ENCODE assay signal across 24 cellular contexts in genomic region chr6:37788259-37788658, GRCh38. TPM values are rescaled to one million over a fixed set of nuclear protein-coding genes. Genes with fewer than 3 reads are reported as not detected.
DNase-seq lines count a peak whose midpoint lies in the region; ATAC-seq, FAIRE-seq and TF ChIP-seq lines count a peak whose summit lies in the region.
"Had no signal": no experiment of that assay in that cellular context is flagged by ENCODE, and none has a peak within 500 bp of the region (broad histone marks: within the 10 kb centered on the region; RNA-seq: fewer than 3 reads in every experiment).

No MANE protein-coding gene starts in this region.

- TF ChIP-seq CTCF in bronchial epithelial cell (IDR thresholded peaks at IDR 0.05; ENCODE audit: insufficient read depth, low read length, severe bottlenecking) (no peak), lower lobe of right lung (IDR thresholded peaks at IDR 0.05) (no peak)

- ATAC-seq in lower lobe of right lung: no peak
- no peak for ATAC-seq in T-cell (replicated peaks in 1 of 4)
- ATAC-seq: activated CD8-positive, alpha-beta memory T cell treated with anti-CD3 and anti-CD28 coated beads, Interleukin-2, amount 10 ng/mL, durations not matched to agents 7 days and 5 days; natural killer cell; stimulated activated naive B cell treated with anti-CD40 and anti-IgM and Interleukin-4, amounts not matched to agents 10 μg/mL and 1 μg/mL and 100 μg/mL, for 72 hours had no signal

- CTCF ChIA-PET in T-cell (lab: Charles Lee): interaction anchor here in 1 of 2 donors (0.6 kb wide), 1 partner anchor 462 kb away, joined by 8 read pairs; no protein-coding TSS in a partner anchor

- H3K36me3 Mint-ChIP-seq in T-cell: no peaks in the 10 kb centered on the region
- H3K36me3 Mint-ChIP-seq: activated CD8-positive, alpha-beta memory T cell treated with anti-CD3 and anti-CD28 coated beads, Interleukin-2, amount 10 ng/mL, durations not matched to agents 7 days and 5 days; activated naive CD4-positive, alpha-beta T cell treated with anti-CD3 and anti-CD28 coated beads, Interleukin-2, amount 50 U/mL, for 24 hours; natural killer cell; stimulated activated naive B cell treated with anti-CD40 and anti-IgM and Interleukin-4, amounts not matched to agents 10 μg/mL and 1 μg/mL and 100 μg/mL, for 72 hours had no signal

- DNase-seq in ELF-1 (ENCODE audit: low read depth, low spot score) (peak; percentile 45), LHCN-M2 (ENCODE audit: low read depth) (peak; percentile 54), bronchial epithelial cell (ENCODE audit: low read depth) (peak; percentile 52), renal cortical epithelial cell (ENCODE audit: low read depth) (peak; percentile 39), lower lobe of right lung (no peak), T-cell (no peak)
- DNase-seq in effector memory CD4-positive, alpha-beta T cell: no peak
- DNase-seq: activated CD4-positive, alpha-beta T cell treated with anti-CD3 and anti-CD28 coated beads, Interleukin-2, amount 10 ng/mL, durations not matched to agents 24 days and 14 days; activated CD8-positive, alpha-beta memory T cell treated with anti-CD3 and anti-CD28 coated beads, Interleukin-2, amount 10 ng/mL, durations not matched to agents 7 days and 5 days; anterior cingulate cortex; CD4-positive, alpha-beta T cell; cortex of kidney; natural killer cell; NCI-H1694; NCI-H510A treated with DMSO at 0.1 percent for 48 hours; Peyer's patch; retina; stimulated activated CD4-positive, alpha-beta T cell treated with anti-CD3 and anti-CD28 coated beads, Interleukin-4, amount 100 ng/mL, for 1 hour; stimulated activated naive B cell treated with anti-CD40 and anti-IgM and Interleukin-4, amounts not matched to agents 10 μg/mL and 1 μg/mL and 100 μg/mL, for 72 hours; WERI-Rb-1 had no signal

- H3K27ac ChIP-seq in effector memory CD4-positive, alpha-beta T cell (ENCODE audit: insufficient read depth, low read length, poor library complexity, severe bottlenecking): no peak overlapping the region
- no peak overlapping the region for H3K27ac ChIP-seq in lower lobe of right lung
- H3K27ac ChIP-seq: KMS-11, Peyer's patch, SK-N-MC, WERI-Rb-1 had no signal

- intact Hi-C loops in lower lobe of right lung (cut with DNase I): no loop called here

- no peak for FAIRE-seq in bronchial epithelial cell (lab: Jason Lieb, UNC)
- FAIRE-seq: GM19239 had no signal

- H3K9me3 Mint-ChIP-seq in T-cell: no peaks in the 10 kb centered on the region
- H3K9me3 Mint-ChIP-seq: activated CD4-positive, alpha-beta T cell treated with anti-CD3 and anti-CD28 coated beads, Interleukin-2, amount 10 ng/mL, durations not matched to agents 24 days and 14 days; activated naive CD4-positive, alpha-beta T cell treated with anti-CD3 and anti-CD28 coated beads, Interleukin-2, amount 50 U/mL, for 24 hours; CD4-positive, alpha-beta T cell; natural killer cell; stimulated activated naive B cell treated with anti-CD40 and anti-IgM and Interleukin-4, amounts not matched to agents 10 μg/mL and 1 μg/mL and 100 μg/mL, for 72 hours had no signal

- H3K9me3 ChIP-seq in effector memory CD4-positive, alpha-beta T cell (ENCODE audit: control insufficient read depth, low read length): no peaks in the 10 kb centered on the region
- H3K9me3 ChIP-seq in lower lobe of right lung: no peaks in the 10 kb centered on the region
- H3K9me3 ChIP-seq: Peyer's patch had no signal

- H3K27me3 ChIP-seq in bronchial epithelial cell (ENCODE audit: control insufficient read depth, insufficient read depth, low read length) (no peaks in the 10 kb centered on the region), lower lobe of right lung (ENCODE audit: low read depth) (peaks cover 12% of the 10 kb centered on the region)
- no peaks in the 10 kb centered on the region for H3K27me3 ChIP-seq in effector memory CD4-positive, alpha-beta T cell (replicated peaks; ENCODE audit: control insufficient read depth, insufficient read depth, low read length, poor library complexity, severe bottlenecking)
- H3K27me3 ChIP-seq: Peyer's patch had no signal

- peaks cover 12% of the 10 kb centered on the region for H3K4me1 ChIP-seq in effector memory CD4-positive, alpha-beta T cell (ENCODE audit: control insufficient read depth, insufficient read depth, low read length, poor library complexity, severe bottlenecking)
- peaks cover 25% of the 10 kb centered on the region for H3K4me1 ChIP-seq in lower lobe of right lung

- H3K4me3 ChIP-seq in bronchial epithelial cell (ENCODE audit: low read depth, low read length) (no peak overlapping the region), lower lobe of right lung (no peak overlapping the region)
- H3K4me3 ChIP-seq in effector memory CD4-positive, alpha-beta T cell (ENCODE audit: insufficient read depth, low read depth, low read length, poor library complexity, severe bottlenecking): no peak overlapping the region
- H3K4me3 ChIP-seq: Peyer's patch, SK-N-MC had no signal

- H3K4me1 Mint-ChIP-seq in T-cell: peaks cover 11 to 20% (median 18%) of the 10 kb centered on the region in 3 donors

- POLR2A ChIA-PET in T-cell (lab: Charles Lee): interaction anchor here in 1 of 2 donors (0.6 kb wide), 1 partner anchor 302 kb away, joined by 6 read pairs; no protein-coding TSS in a partner anchor

- H3K27ac Mint-ChIP-seq in T-cell: no peak overlapping the region
- H3K27ac Mint-ChIP-seq: activated CD4-positive, alpha-beta T cell treated with anti-CD3 and anti-CD28 coated beads, Interleukin-2, amount 10 ng/mL, durations not matched to agents 24 days and 14 days; activated CD8-positive, alpha-beta memory T cell treated with anti-CD3 and anti-CD28 coated beads, Interleukin-2, amount 10 ng/mL, durations not matched to agents 7 days and 5 days; activated naive CD4-positive, alpha-beta T cell treated with anti-CD3 and anti-CD28 coated beads, Interleukin-2, amount 50 U/mL, for 24 hours; CD4-positive, alpha-beta T cell; natural killer cell; stimulated activated naive B cell treated with anti-CD40 and anti-IgM and Interleukin-4, amounts not matched to agents 10 μg/mL and 1 μg/mL and 100 μg/mL, for 72 hours had no signal

- peaks cover 18 to 26% of the 10 kb centered on the region in 2 donors for H3K27me3 Mint-ChIP-seq in T-cell

- no peaks in the 10 kb centered on the region for H3K36me3 ChIP-seq in bronchial epithelial cell (ENCODE audit: control insufficient read depth, insufficient read depth, low read length)
- H3K36me3 ChIP-seq in effector memory CD4-positive, alpha-beta T cell (ENCODE audit: control insufficient read depth, insufficient read depth, low read length): no peaks in the 10 kb centered on the region
- no peaks in the 10 kb centered on the region for H3K36me3 ChIP-seq in lower lobe of right lung
- H3K36me3 ChIP-seq: Peyer's patch, WERI-Rb-1 had no signal

- H3K4me3 Mint-ChIP-seq in T-cell: no peak overlapping the region
- H3K4me3 Mint-ChIP-seq: activated CD4-positive, alpha-beta T cell treated with anti-CD3 and anti-CD28 coated beads, Interleukin-2, amount 10 ng/mL, durations not matched to agents 24 days and 14 days; activated CD8-positive, alpha-beta memory T cell treated with anti-CD3 and anti-CD28 coated beads, Interleukin-2, amount 10 ng/mL, durations not matched to agents 7 days and 5 days; activated naive CD4-positive, alpha-beta T cell treated with anti-CD3 and anti-CD28 coated beads, Interleukin-2, amount 50 U/mL, for 24 hours; CD4-positive, alpha-beta T cell; natural killer cell; stimulated activated naive B cell treated with anti-CD40 and anti-IgM and Interleukin-4, amounts not matched to agents 10 μg/mL and 1 μg/mL and 100 μg/mL, for 72 hours had no signal

RNA-seq across cellular contexts. Expression of gene ZFAND3, which starts 31.3 kb away (rescaled TPM):
- total RNA-seq in LHCN-M2 (2014; rRNA removed) (14.7 and 19.9 TPM in 2 replicates), bronchial epithelial cell (25.5 and 41.3 TPM in 2 replicates), renal cortical epithelial cell (16.0 and 62.2 TPM in 2 replicates), lower lobe of right lung (83.3 TPM), T-cell (10 to 100 TPM; 35.6 to 59.3 (median 36.4) TPM)
- 78.8 TPM for polyA plus RNA-seq in LHCN-M2 (2012)

Comparison
In these comparisons a context has a peak if more than half of its experiments do, and no peak if none do; other contexts are left out.
1. DNase-seq: peak in ELF-1 (single experiment), LHCN-M2 (single experiment), bronchial epithelial cell (single experiment) and renal cortical epithelial cell (single experiment); none in effector memory CD4-positive, alpha-beta T cell (0 of 3), lower lobe of right lung (single experiment) and T-cell (0 of 34).